6 cellular contexts compared by ENCODE assay signal in genomic region chr17:29623283-29623647, GRCh38. TPM values are rescaled to one million over a fixed set of nuclear protein-coding genes. Genes with fewer than 3 reads are reported as not detected.
DNase-seq lines count a peak whose midpoint lies in the region; ATAC-seq, FAIRE-seq and TF ChIP-seq lines count a peak whose summit lies in the region.

No MANE protein-coding gene starts in this region.

- peaks cover 18% of the 10 kb centered on the region for H3K36me3 ChIP-seq in BLaER1
- no peaks in the 10 kb centered on the region for H3K36me3 ChIP-seq in SJCRH30
- H3K36me3 ChIP-seq in keratinocyte (ENCODE audit: control insufficient read depth in 2 of 2, extremely low read depth in 1 of 2, insufficient read depth in 2 of 2, low read length in 2 of 2), result peaks cover 0 to 5% of the 10 kb centered on the region in 2 experiments

- H3K4me3 ChIP-seq in BLaER1 (peak overlapping the region; percentile 82), SJCRH30 (peak overlapping the region; percentile 84), keratinocyte (ENCODE audit: control insufficient read depth in 2 of 3, extremely low read depth in 1 of 3, insufficient read depth in 2 of 3, low read depth in 1 of 3, low read length in 3 of 3) (peak overlapping the region in 2 of 3 experiments; percentile 18 to 70)

- DNase-seq in SJCRH30 (no peak), keratinocyte (ENCODE audit: low read depth, low spot score) (no peak), NCI-H345 (lab: John Stamatoyannopoulos, UW) (no peak), SIG-M5 treated with dmso at 0.1 percent for 504 hours (lab: John Stamatoyannopoulos, UW; ENCODE audit: unreplicated experiment) (no peak)

- dilution Hi-C loops in keratinocyte (cut with MboI; ENCODE audit: extremely low pct_ligation_motif_present, low sequenced_read_pairs), result loop anchor here (10.0 kb wide), 1 partner anchor 292 kb away; no protein-coding TSS in a partner anchor

- H3K9ac ChIP-seq in BLaER1, result peak overlapping the region; percentile 82; the same call in 1 of the 2 replicates
- peak overlapping the region; percentile 83 for H3K9ac ChIP-seq in keratinocyte (ENCODE audit: control insufficient read depth, extremely low read depth, insufficient read depth, low read length)

- H4K20me1 ChIP-seq in BLaER1, result peaks cover 22% of the 10 kb centered on the region; the same call in 1 of the 2 replicates
- H4K20me1 ChIP-seq in keratinocyte (ENCODE audit: control insufficient read depth, extremely low read depth, insufficient read depth, low read length), result no peaks in the 10 kb centered on the region

- no peak for FAIRE-seq in keratinocyte (lab: Jason Lieb, UNC)

- H3K27me3 ChIP-seq in BLaER1 (no peaks in the 10 kb centered on the region), SJCRH30 (no peaks in the 10 kb centered on the region), keratinocyte (ENCODE audit: control insufficient read depth, extremely low read depth, insufficient read depth, low read length) (no peaks in the 10 kb centered on the region)

- H3K9me1 ChIP-seq in keratinocyte (ENCODE audit: control insufficient read depth, extremely low read depth, insufficient read depth, low read length), result no peaks in the 10 kb centered on the region

- peak overlapping the region; percentile 12 for H2AFZ ChIP-seq in keratinocyte (ENCODE audit: control insufficient read depth, low read length)

- H3K79me2 ChIP-seq in keratinocyte (ENCODE audit: control insufficient read depth, insufficient read depth, low read length), result peaks cover 23% of the 10 kb centered on the region

- H3K9me3 ChIP-seq in BLaER1 (no peaks in the 10 kb centered on the region), SJCRH30 (replicated peaks) (no peaks in the 10 kb centered on the region), keratinocyte (ENCODE audit: control insufficient read depth, low read depth, low read length) (no peaks in the 10 kb centered on the region)

- peak overlapping the region; percentile 99 for H3K4me2 ChIP-seq in BLaER1
- peak overlapping the region; percentile 79 for H3K4me2 ChIP-seq in keratinocyte (ENCODE audit: control insufficient read depth, extremely low read depth, insufficient read depth, low read depth, low read length)

- TF ChIP-seq CTCF in keratinocyte (optimal IDR thresholded peaks at IDR 0.05 in 1 of 3, IDR thresholded peaks at IDR 0.05 in 1 of 3, conservative IDR thresholded peaks at IDR 0.05 in 1 of 3; ENCODE audit: extremely low read depth in 1 of 3, insufficient read depth in 2 of 3, low read length in 3 of 3), result no peak

- H3K27ac ChIP-seq in BLaER1, result peak overlapping the region; percentile 65
- H3K27ac ChIP-seq in SJCRH30, result peak overlapping the region; percentile 76
- H3K27ac ChIP-seq in keratinocyte (ENCODE audit: control insufficient read depth, insufficient read depth, low read length), result peak overlapping the region; percentile 96

- peaks cover 64% of the 10 kb centered on the region for H3K4me1 ChIP-seq in BLaER1
- peaks cover 29% of the 10 kb centered on the region for H3K4me1 ChIP-seq in SJCRH30
- H3K4me1 ChIP-seq in keratinocyte (ENCODE audit: control insufficient read depth, extremely low read depth, insufficient read depth, low read length), result peaks cover 63% of the 10 kb centered on the region

- no peak for ATAC-seq in activated CD4-positive, CD25-positive, alpha-beta regulatory T cell treated with anti-CD3 and anti-CD28 coated beads, Interleukin-2, amount 50 U/mL, for 24 hours

RNA-seq across cellular contexts. Expression of gene CORO6, which starts 0.6 kb away (rescaled TPM):
- 11.7 and 14.7 TPM in 2 replicates for total RNA-seq in SJCRH30 (2014; rRNA removed; shearing (Covaris generic))
- polyA plus RNA-seq in keratinocyte, result 20.5 to 50.9 TPM (median 28.8 TPM) in 3 replicates
- 6.6 TPM for polyA plus RNA-seq in keratinocyte (2011; ENCODE audit: low read depth)
- 9.2 and 10.8 TPM in 2 replicates for polyA plus RNA-seq in keratinocyte (2011; cell fraction: cytosol; rRNA removed)
- polyA plus RNA-seq in keratinocyte (2011; cell fraction: nucleus; rRNA removed), result 191 and 224 TPM in 2 replicates
- 14.6 and 16.8 TPM in 2 replicates for polyA plus RNA-seq in keratinocyte (2012; ENCODE audit: low replicate concordance)
- 34.8 to 68.4 TPM (median 42.9 TPM) in 3 replicates for polyA minus RNA-seq in keratinocyte
- polyA minus RNA-seq in keratinocyte (2011; cell fraction: cytosol; rRNA and poly(A)+ RNA removed), result 17.6 TPM
- 35.6 and 40.7 TPM in 2 replicates for polyA minus RNA-seq in keratinocyte (2011; cell fraction: nucleus; rRNA and poly(A)+ RNA removed)

RNA-seq across cellular contexts. Expression of gene ANKRD13B, which starts 30.3 kb away (rescaled TPM):
- total RNA-seq in SJCRH30 (2014; rRNA removed; shearing (Covaris generic)), result 18.1 and 19.2 TPM in 2 replicates
- 3.7 to 6.5 TPM (median 5.0 TPM) in 3 replicates for polyA plus RNA-seq in keratinocyte
- polyA plus RNA-seq in keratinocyte (2011; ENCODE audit: low read depth), result 3.7 TPM
- 2.8 and 5.7 TPM in 2 replicates for polyA plus RNA-seq in keratinocyte (2011; cell fraction: cytosol; rRNA removed)
- polyA plus RNA-seq in keratinocyte (2011; cell fraction: nucleus; rRNA removed), result 13.0 and 14.3 TPM in 2 replicates
- polyA plus RNA-seq in keratinocyte (2012; ENCODE audit: low replicate concordance), result 6.7 and 7.8 TPM in 2 replicates
- 4.8 to 12.7 TPM (median 5.3 TPM) in 3 replicates for polyA minus RNA-seq in keratinocyte
- 12.9 TPM for polyA minus RNA-seq in keratinocyte (2011; cell fraction: cytosol; rRNA and poly(A)+ RNA removed)
- polyA minus RNA-seq in keratinocyte (2011; cell fraction: nucleus; rRNA and poly(A)+ RNA removed), result 6.2 and 9.9 TPM in 2 replicates

RNA-seq across cellular contexts. Expression of gene GIT1, which starts 33.8 kb away (rescaled TPM):
- total RNA-seq in SJCRH30 (2014; rRNA removed; shearing (Covaris generic)), result 42.4 and 42.6 TPM in 2 replicates
- polyA plus RNA-seq in keratinocyte, result 35.9 to 42.7 TPM (median 37.9 TPM) in 3 replicates
- 34.5 TPM for polyA plus RNA-seq in keratinocyte (2011; ENCODE audit: low read depth)
- 26.3 and 43.3 TPM in 2 replicates for polyA plus RNA-seq in keratinocyte (2011; cell fraction: cytosol; rRNA removed)
- polyA plus RNA-seq in keratinocyte (2011; cell fraction: nucleus; rRNA removed), result 55.9 and 64.8 TPM in 2 replicates
- 28.3 and 36.4 TPM in 2 replicates for polyA plus RNA-seq in keratinocyte (2012; ENCODE audit: low replicate concordance)
- 43.0 to 93.0 TPM (median 49.5 TPM) in 3 replicates for polyA minus RNA-seq in keratinocyte
- polyA minus RNA-seq in keratinocyte (2011; cell fraction: cytosol; rRNA and poly(A)+ RNA removed), result 58.7 TPM
- 36.5 and 45.9 TPM in 2 replicates for polyA minus RNA-seq in keratinocyte (2011; cell fraction: nucleus; rRNA and poly(A)+ RNA removed)

RNA-seq across cellular contexts. Expression of gene TP53I13, which starts 54.8 kb away (rescaled TPM):
- total RNA-seq in SJCRH30 (2014; rRNA removed; shearing (Covaris generic)), result 45.0 and 48.0 TPM in 2 replicates
- polyA plus RNA-seq in keratinocyte, result 11.9 to 34.7 TPM (median 14.5 TPM) in 3 replicates
- polyA plus RNA-seq in keratinocyte (2011; ENCODE audit: low read depth), result 4.4 TPM
- polyA plus RNA-seq in keratinocyte (2011; cell fraction: cytosol; rRNA removed), result 5.8 and 16.5 TPM in 2 replicates
- polyA plus RNA-seq in keratinocyte (2011; cell fraction: nucleus; rRNA removed), result 71.4 and 101 TPM in 2 replicates
- polyA plus RNA-seq in keratinocyte (2012; ENCODE audit: low replicate concordance), result 17.7 and 24.8 TPM in 2 replicates
- 10.9 to 22.2 TPM (median 13.1 TPM) in 3 replicates for polyA minus RNA-seq in keratinocyte
- 39.5 TPM for polyA minus RNA-seq in keratinocyte (2011; cell fraction: cytosol; rRNA and poly(A)+ RNA removed)
- polyA minus RNA-seq in keratinocyte (2011; cell fraction: nucleus; rRNA and poly(A)+ RNA removed), result 21.7 and 26.6 TPM in 2 replicates

RNA-seq across cellular contexts. Expression of gene ABHD15, which starts 56.4 kb away (rescaled TPM):
- total RNA-seq in SJCRH30 (2014; rRNA removed; shearing (Covaris generic)), result 16.2 and 18.5 TPM in 2 replicates
- 6.2 to 6.9 TPM (median 6.8 TPM) in 3 replicates for polyA plus RNA-seq in keratinocyte
- 1.5 TPM for polyA plus RNA-seq in keratinocyte (2011; ENCODE audit: low read depth)
- polyA plus RNA-seq in keratinocyte (2011; cell fraction: cytosol; rRNA removed), result 5.3 and 5.5 TPM in 2 replicates
- polyA plus RNA-seq in keratinocyte (2011; cell fraction: nucleus; rRNA removed), result 11.2 and 11.7 TPM in 2 replicates
- polyA plus RNA-seq in keratinocyte (2012; ENCODE audit: low replicate concordance), result 2.8 and 7.5 TPM in 2 replicates
- polyA minus RNA-seq in keratinocyte, result 9.9 to 13.5 TPM (median 13.0 TPM) in 3 replicates
- 12.3 TPM for polyA minus RNA-seq in keratinocyte (2011; cell fraction: cytosol; rRNA and poly(A)+ RNA removed)
- polyA minus RNA-seq in keratinocyte (2011; cell fraction: nucleus; rRNA and poly(A)+ RNA removed), result 12.8 and 13.8 TPM in 2 replicates
